ENCODE assay signal across 12 cellular contexts in genomic region chr10:14617125-14617524, GRCh38.
DNase-seq lines count a peak whose midpoint lies in the region; ATAC-seq and TF ChIP-seq lines count a peak whose summit lies in the region.
"Had no signal": no experiment of that assay in that cellular context is flagged by ENCODE, and none has a peak within 500 bp of the region (broad histone marks: within the 10 kb centered on the region; RNA-seq: fewer than 3 reads in every experiment).

No MANE protein-coding gene starts in this region.

- ATAC-seq in CD4-positive, alpha-beta T cell (ENCODE audit: poor library complexity) = no peak
- no peak for ATAC-seq in naive B cell (ENCODE audit: low read depth in 2 of 2)
- no peak for ATAC-seq in GM21717 (IDR thresholded peaks at IDR 0.05; ENCODE audit: unreplicated experiment)

- H2BK12ac ChIP-seq in H9 (ENCODE audit: insufficient read length, low read depth, low read length) = no peak overlapping the region

- H3K18ac ChIP-seq in H9 (ENCODE audit: insufficient read length, low read depth, low read length) = no peak overlapping the region

- peak overlapping the region; percentile 43 for H3K27ac Mint-ChIP-seq in CD4-positive, alpha-beta T cell
- H3K27ac Mint-ChIP-seq in H9 = no peak overlapping the region
- H3K27ac Mint-ChIP-seq in activated T-helper 1 cell treated with anti-CD3 and anti-CD28 coated beads, Interleukin-12 subunit alpha, Interleukin-12 subunit beta, Interleukin-2, Interleukin-4 antibody, amounts not matched to agents 30 ng/mL and 10 ng/mL and 1 ng/mL, durations not matched to agents 14 hours and 24 hours and 36 hours = peak overlapping the region; percentile 25
- peak overlapping the region in 4 of 6 donors; percentile 8 to 65 (median 43) for H3K27ac Mint-ChIP-seq in naive B cell

- no peaks in the 10 kb centered on the region for H4K20me1 ChIP-seq in H9 (ENCODE audit: control insufficient read depth, insufficient read depth, insufficient read length)

- H3K14ac ChIP-seq in H9 (ENCODE audit: insufficient read depth, low read length) = no peak overlapping the region

- no peak overlapping the region for H3T11ph ChIP-seq in H9 (ENCODE audit: low read length)

- no peaks in the 10 kb centered on the region for H3K9me3 Mint-ChIP-seq in CD4-positive, alpha-beta T cell
- no peaks in the 10 kb centered on the region for H3K9me3 Mint-ChIP-seq in H9
- H3K9me3 Mint-ChIP-seq in activated T-helper 1 cell treated with anti-CD3 and anti-CD28 coated beads, Interleukin-12 subunit alpha, Interleukin-12 subunit beta, Interleukin-2, Interleukin-4 antibody, amounts not matched to agents 30 ng/mL and 10 ng/mL and 1 ng/mL, durations not matched to agents 14 hours and 24 hours and 36 hours = no peaks in the 10 kb centered on the region
- H3K9me3 Mint-ChIP-seq in naive B cell = no peaks in the 10 kb centered on the region

- CTCF ChIA-PET in CD4-positive, alpha-beta T cell (lab: Charles Lee) = no interaction called here

- no peak overlapping the region for H3K56ac ChIP-seq in H9 (ENCODE audit: insufficient read length, low read depth, low read length)

- no peak overlapping the region for H4K8ac ChIP-seq in H9 (replicated peaks; ENCODE audit: insufficient read length, low read depth, low read length)

- no peaks in the 10 kb centered on the region for H3K79me1 ChIP-seq in H9 (ENCODE audit: insufficient read depth, low read depth, low read length, poor library complexity, severe bottlenecking)

- no peak overlapping the region for H2BK5ac ChIP-seq in H9 (ENCODE audit: insufficient read length, low read length)

- H3K27me3 ChIP-seq in CD4-positive, alpha-beta T cell (ENCODE audit: control insufficient read depth, insufficient read depth, low read length) = no peaks in the 10 kb centered on the region
- no peaks in the 10 kb centered on the region for H3K27me3 ChIP-seq in H9 (ENCODE audit: insufficient read depth, low read length)
- H3K27me3 ChIP-seq: Peyer's patch, tibial artery had no signal

- WGBS in H9 (ENCODE audit: extremely low coverage, insufficient read length, low lambda C conversion rate) = no CpG with 5 or more reads among the region's 2 CpGs

- no peaks in the 10 kb centered on the region for H3K79me2 ChIP-seq in H9 (ENCODE audit: insufficient read depth, low read length)

- H2BK20ac ChIP-seq in H9 (ENCODE audit: low read depth, low read length, poor library complexity, severe bottlenecking) = no peak overlapping the region

- H2BK120ac ChIP-seq in H9 (ENCODE audit: low read depth, low read length, poor library complexity, severe bottlenecking) = no peak overlapping the region

- H3K4me1 ChIP-seq in H9 (ENCODE audit: insufficient read depth, low read length) = peaks cover 2% of the 10 kb centered on the region; the same call in 1 of the 2 replicates

- H3K23ac ChIP-seq in H9 (ENCODE audit: insufficient read length, low read depth, low read length) = no peak overlapping the region

- no peak overlapping the region for H3K27ac ChIP-seq in CD4-positive, alpha-beta T cell (ENCODE audit: low read depth, low read length)
- no peak overlapping the region for H3K27ac ChIP-seq in H9 (ENCODE audit: insufficient read length, low read depth, low read length)
- H3K27ac ChIP-seq: Peyer's patch, tibial artery, WERI-Rb-1 had no signal

- intact Hi-C loops in CD4-positive, alpha-beta T cell (cut with DNase I, micrococcal nuclease) = loop anchor here in 1 of 2 experiments (2.0 kb wide), 1 partner anchor 16 kb away; no protein-coding TSS in a partner anchor
- intact Hi-C loops in activated T-helper 1 cell treated with anti-CD3 and anti-CD28 coated beads, Interleukin-12 subunit alpha, Interleukin-12 subunit beta, Interleukin-2, Interleukin-4 antibody, amounts not matched to agents 30 ng/mL and 10 ng/mL and 1 ng/mL, durations not matched to agents 14 hours and 24 hours and 36 hours (cut with micrococcal nuclease) = no loop called here

- H3K23me2 ChIP-seq in H9 (ENCODE audit: insufficient read length, low read depth, low read length, poor library complexity, severe bottlenecking) = no peaks in the 10 kb centered on the region

- no peak overlapping the region for H3K4ac ChIP-seq in H9 (ENCODE audit: low read depth, low read length)

- H4K91ac ChIP-seq in H9 (ENCODE audit: insufficient read length, low read depth, low read length) = no peak overlapping the region

- H3K27me3 Mint-ChIP-seq in CD4-positive, alpha-beta T cell = no peaks in the 10 kb centered on the region
- H3K27me3 Mint-ChIP-seq in H9 (ENCODE audit: low read depth) (no peaks in the 10 kb centered on the region), naive B cell (no peaks in the 10 kb centered on the region)
- no peaks in the 10 kb centered on the region for H3K27me3 Mint-ChIP-seq in activated T-helper 1 cell treated with anti-CD3 and anti-CD28 coated beads, Interleukin-12 subunit alpha, Interleukin-12 subunit beta, Interleukin-2, Interleukin-4 antibody, amounts not matched to agents 30 ng/mL and 10 ng/mL and 1 ng/mL, durations not matched to agents 14 hours and 24 hours and 36 hours (ENCODE audit: insufficient read depth)

- H3K4me3 Mint-ChIP-seq in CD4-positive, alpha-beta T cell = no peak overlapping the region
- H3K4me3 Mint-ChIP-seq in H9 (no peak overlapping the region), naive B cell (peak overlapping the region in 3 of 8 donors; percentile 11 to 27 (median 12))
- H3K4me3 Mint-ChIP-seq in activated T-helper 1 cell treated with anti-CD3 and anti-CD28 coated beads, Interleukin-12 subunit alpha, Interleukin-12 subunit beta, Interleukin-2, Interleukin-4 antibody, amounts not matched to agents 30 ng/mL and 10 ng/mL and 1 ng/mL, durations not matched to agents 14 hours and 24 hours and 36 hours = no peak overlapping the region

- peak overlapping the region; percentile 31 for H3K9ac ChIP-seq in H9 (ENCODE audit: extremely low read depth, insufficient read length, low read length)

- H3K4me2 ChIP-seq in H9 (ENCODE audit: insufficient read depth, insufficient read length, low read length) = no peak overlapping the region

- H4K5ac ChIP-seq in H9 (ENCODE audit: insufficient read length, low read depth, low read length) = no peak overlapping the region

- H2AFZ ChIP-seq in H9 (ENCODE audit: low read length) = no peak overlapping the region

- POLR2A ChIA-PET in CD4-positive, alpha-beta T cell (lab: Charles Lee) = interaction anchor here (0.6 to 1.0 kb wide), 3 partner anchors 11 to 31 kb away, joined by 3 to 5 read pairs (median 3); no protein-coding TSS in a partner anchor

- no peaks in the 10 kb centered on the region for H3K36me3 Mint-ChIP-seq in CD4-positive, alpha-beta T cell (ENCODE audit: low read depth)
- H3K36me3 Mint-ChIP-seq in H9 (ENCODE audit: insufficient read depth in 1 of 3, low read depth in 3 of 3) = no peaks in the 10 kb centered on the region
- H3K36me3 Mint-ChIP-seq in activated T-helper 1 cell treated with anti-CD3 and anti-CD28 coated beads, Interleukin-12 subunit alpha, Interleukin-12 subunit beta, Interleukin-2, Interleukin-4 antibody, amounts not matched to agents 30 ng/mL and 10 ng/mL and 1 ng/mL, durations not matched to agents 14 hours and 24 hours and 36 hours (ENCODE audit: low read depth) = no peaks in the 10 kb centered on the region
- H3K36me3 Mint-ChIP-seq in naive B cell = no peaks in the 10 kb centered on the region

- H2AK5ac ChIP-seq in H9 (ENCODE audit: insufficient read length, low read length) = no peak overlapping the region

- peaks cover 17% of the 10 kb centered on the region for H3K4me1 Mint-ChIP-seq in CD4-positive, alpha-beta T cell (ENCODE audit: low read depth)
- peaks cover 8 to 11% of the 10 kb centered on the region in 2 experiments for H3K4me1 Mint-ChIP-seq in H9
- H3K4me1 Mint-ChIP-seq in activated T-helper 1 cell treated with anti-CD3 and anti-CD28 coated beads, Interleukin-12 subunit alpha, Interleukin-12 subunit beta, Interleukin-2, Interleukin-4 antibody, amounts not matched to agents 30 ng/mL and 10 ng/mL and 1 ng/mL, durations not matched to agents 14 hours and 24 hours and 36 hours (ENCODE audit: low read depth) = peaks cover 28% of the 10 kb centered on the region
- H3K4me1 Mint-ChIP-seq in naive B cell = peaks cover 25 to 46% (median 36%) of the 10 kb centered on the region in 3 donors

- H2BK15ac ChIP-seq in H9 (ENCODE audit: low read depth, low read length) = no peak overlapping the region

- DNase-seq in CD4-positive, alpha-beta T cell = no peak
- DNase-seq in H9 (no peak), naive B cell (no peak), A172 (ENCODE audit: low spot score) (no peak), NCI-H748 (lab: John Stamatoyannopoulos, UW; ENCODE audit: unreplicated experiment) (no peak)
- no peak for DNase-seq in activated T-helper 1 cell treated with anti-CD3 and anti-CD28 coated beads, Interleukin-12 subunit alpha, Interleukin-12 subunit beta, Interleukin-2, Interleukin-4 antibody, amounts not matched to agents 30 ng/mL and 10 ng/mL and 1 ng/mL, durations not matched to agents 14 hours and 24 hours and 36 hours (ENCODE audit: low spot score)
- DNase-seq: activated T-cell treated with anti-CD3 and anti-CD28 coated beads, Interleukin-2, amount 50 U/mL, for 48 hours; NCI-H2081 treated with DMSO at 0.1 percent for 48 hours; Peyer's patch; tibial artery had no signal

- TF ChIP-seq CTCF in CD4-positive, alpha-beta T cell (IDR thresholded peaks at IDR 0.05) = no peak
- no peak for TF ChIP-seq CTCF in H9 (conservative IDR thresholded peaks at IDR 0.05)

- no peaks in the 10 kb centered on the region for H3K9me3 ChIP-seq in CD4-positive, alpha-beta T cell (ENCODE audit: control insufficient read depth, low read length)
- no peaks in the 10 kb centered on the region for H3K9me3 ChIP-seq in H9 (ENCODE audit: control insufficient read depth, low read depth, low read length)
- H3K9me3 ChIP-seq: Peyer's patch, tibial artery had no signal

Comparison
In these comparisons a context has a peak if more than half of its experiments do, and no peak if none do; other contexts are left out.
1. H3K27ac Mint-ChIP-seq: peak in CD4-positive, alpha-beta T cell (single experiment), activated T-helper 1 cell treated with anti-CD3 and anti-CD28 coated beads, Interleukin-12 subunit alpha, Interleukin-12 subunit beta, Interleukin-2, Interleukin-4 antibody, amounts not matched to agents 30 ng/mL and 10 ng/mL and 1 ng/mL, durations not matched to agents 14 hours and 24 hours and 36 hours (single experiment) and naive B cell (4 of 6); none in H9 (0 of 3).